Comparison of ENCODE assay signal across 24 cellular contexts in the genomic region with DNA sequence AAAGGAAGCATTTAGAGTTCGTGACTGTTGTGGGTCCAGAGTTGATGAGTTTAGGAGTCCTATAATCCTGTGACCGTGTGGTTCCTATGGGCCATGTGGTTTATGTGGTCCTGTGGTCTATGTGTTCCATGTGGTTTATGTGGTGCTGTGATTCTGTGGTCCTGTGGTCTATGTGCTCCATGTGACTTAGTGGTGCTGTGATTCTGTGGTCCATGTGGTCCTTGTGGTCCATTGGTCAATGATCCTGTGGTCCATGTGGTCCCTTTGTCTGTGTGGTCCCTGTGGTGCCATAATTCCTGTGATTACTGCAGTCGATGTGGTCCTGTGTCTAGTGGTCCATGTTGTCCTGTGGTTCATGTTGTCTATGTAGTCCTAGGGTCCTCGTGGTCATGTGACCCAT.
DNase-seq lines count a peak whose midpoint lies in the region; ATAC-seq, FAIRE-seq and TF ChIP-seq lines count a peak whose summit lies in the region.
"Had no signal": no experiment of that assay in that cellular context is flagged by ENCODE, and none has a peak within 500 bp of the region (broad histone marks: within the 10 kb centered on the region; RNA-seq: fewer than 3 reads in every experiment).

No MANE protein-coding gene starts in this region.

- no peak for FAIRE-seq in endothelial cell of umbilical vein (lab: Jason Lieb, UNC)
- FAIRE-seq: A204.1, GM12891, GM18507, H54 had no signal

- H3K4me3 Mint-ChIP-seq in activated T-cell treated with anti-CD3 and anti-CD28 coated beads, Interleukin-2, amount 50 U/mL, for 24 hours = no peak overlapping the region
- H3K4me3 Mint-ChIP-seq in activated T-cell treated with anti-CD3 and anti-CD28 coated beads, Interleukin-2, amount 50 U/mL, for 72 hours = no peak overlapping the region
- H3K4me3 Mint-ChIP-seq: B cell; CD4-positive, CD25-positive, alpha-beta regulatory T cell; CD8-positive, alpha-beta T cell; GM23338; HFFc6 had no signal

- no peaks in the 10 kb centered on the region for H3K9me1 ChIP-seq in endothelial cell of umbilical vein (replicated peaks; ENCODE audit: control insufficient read depth, extremely low read depth, insufficient read depth, low read length)

- no peak overlapping the region for H3K9ac ChIP-seq in endothelial cell of umbilical vein (replicated peaks; ENCODE audit: extremely low read depth, insufficient read depth, low read length)
- H3K9ac ChIP-seq: BLaER1 had no signal

- no peak overlapping the region for H3K4me2 ChIP-seq in endothelial cell of umbilical vein (ENCODE audit: insufficient read depth, low read length)
- H3K4me2 ChIP-seq: BLaER1, GM23338 had no signal

- H3K4me1 Mint-ChIP-seq in activated T-cell treated with anti-CD3 and anti-CD28 coated beads, Interleukin-2, amount 50 U/mL, for 24 hours (ENCODE audit: low read depth) = no peaks in the 10 kb centered on the region
- H3K4me1 Mint-ChIP-seq in activated T-cell treated with anti-CD3 and anti-CD28 coated beads, Interleukin-2, amount 50 U/mL, for 72 hours (ENCODE audit: low read depth) = no peaks in the 10 kb centered on the region
- H3K4me1 Mint-ChIP-seq: B cell; CD4-positive, CD25-positive, alpha-beta regulatory T cell had no signal

- CTCF ChIA-PET in endothelial cell of umbilical vein (lab: Charles Lee) = no interaction called here

- H3K27me3 Mint-ChIP-seq in activated T-cell treated with anti-CD3 and anti-CD28 coated beads, Interleukin-2, amount 50 U/mL, for 24 hours = peaks cover 2% of the 10 kb centered on the region
- peaks cover 2% of the 10 kb centered on the region for H3K27me3 Mint-ChIP-seq in activated T-cell treated with anti-CD3 and anti-CD28 coated beads, Interleukin-2, amount 50 U/mL, for 72 hours (ENCODE audit: low read depth)
- H3K27me3 Mint-ChIP-seq: B cell; CD4-positive, CD25-positive, alpha-beta regulatory T cell had no signal

- peaks cover 4% of the 10 kb centered on the region for H3K9me3 Mint-ChIP-seq in activated T-cell treated with anti-CD3 and anti-CD28 coated beads, Interleukin-2, amount 50 U/mL, for 24 hours
- H3K9me3 Mint-ChIP-seq in activated T-cell treated with anti-CD3 and anti-CD28 coated beads, Interleukin-2, amount 50 U/mL, for 72 hours = peaks cover 3 to 4% of the 10 kb centered on the region in 2 donors
- H3K9me3 Mint-ChIP-seq: CD8-positive, alpha-beta T cell had no signal

- H3K27me3 ChIP-seq in endothelial cell of umbilical vein (ENCODE audit: control insufficient read depth in 2 of 2, insufficient read depth in 2 of 2, low read length in 2 of 2) = no peaks in the 10 kb centered on the region
- H3K27me3 ChIP-seq: BLaER1 had no signal

- POLR2A ChIA-PET in endothelial cell of umbilical vein (lab: Charles Lee) = no interaction called here

- peaks cover 17% of the 10 kb centered on the region for H3K9me3 ChIP-seq in endothelial cell of umbilical vein (replicated peaks; ENCODE audit: control insufficient read depth, insufficient read depth, low read length)
- H3K9me3 ChIP-seq: Caco-2, HAP-1 had no signal

- H3K4me1 ChIP-seq in endothelial cell of umbilical vein (ENCODE audit: control insufficient read depth, extremely low read depth, insufficient read depth, low read length) = no peaks in the 10 kb centered on the region
- H3K4me1 ChIP-seq: BLaER1, Caco-2, HAP-1 had no signal

- no peaks in the 10 kb centered on the region for H3K79me2 ChIP-seq in endothelial cell of umbilical vein (ENCODE audit: control insufficient read depth, insufficient read depth, low read length)

- H3K27ac ChIP-seq in coronary artery (no peak overlapping the region), endothelial cell of umbilical vein (ENCODE audit: insufficient read depth, low read depth, low read length) (no peak overlapping the region)
- H3K27ac ChIP-seq: 22Rv1, BLaER1, C4-2B had no signal

- dilution Hi-C loops in endothelial cell of umbilical vein (cut with MboI; ENCODE audit: extremely low pct_ligation_motif_present, low sequenced_read_pairs) = no loop called here

- ATAC-seq in activated T-cell treated with anti-CD3 and anti-CD28 coated beads, Interleukin-2, amount 50 U/mL, for 72 hours (replicated peaks in 1 of 2) = no peak
- no peak for ATAC-seq in HG02759 (IDR thresholded peaks at IDR 0.05; ENCODE audit: unreplicated experiment)
- ATAC-seq: CD8-positive, alpha-beta T cell; GM23338 had no signal

- peak overlapping the region; percentile 31 for H3K27ac Mint-ChIP-seq in activated T-cell treated with anti-CD3 and anti-CD28 coated beads, Interleukin-2, amount 50 U/mL, for 24 hours
- no peak overlapping the region for H3K27ac Mint-ChIP-seq in activated T-cell treated with anti-CD3 and anti-CD28 coated beads, Interleukin-2, amount 50 U/mL, for 72 hours
- H3K27ac Mint-ChIP-seq: B cell; CD4-positive, CD25-positive, alpha-beta regulatory T cell; CD8-positive, alpha-beta T cell; GM23338; HFFc6 had no signal

- H3K4me3 ChIP-seq in coronary artery (no peak overlapping the region), endothelial cell of umbilical vein (replicated peaks in 1 of 3; ENCODE audit: insufficient read depth in 1 of 3, low read depth in 1 of 3, low read length in 3 of 3) (no peak overlapping the region)
- H3K4me3 ChIP-seq: BLaER1, GM23338, HAP-1 had no signal

- DNase-seq in activated T-cell treated with anti-CD3 and anti-CD28 coated beads, Interleukin-2, amount 50 U/mL, for 24 hours = no peak
- DNase-seq in activated T-cell treated with anti-CD3 and anti-CD28 coated beads, Interleukin-2, amount 50 U/mL, for 72 hours = no peak
- DNase-seq in coronary artery (ENCODE audit: low spot score) (peak; percentile 11), endothelial cell of umbilical vein (ENCODE audit: low read depth, low spot score) (no peak), activated gamma-delta T cell (lab: John Stamatoyannopoulos, UW) (no peak), DMS153 (lab: John Stamatoyannopoulos, UW) (no peak)
- DNase-seq: Caco-2; CD4-positive, CD25-positive, alpha-beta regulatory T cell; CD8-positive, alpha-beta T cell; DMS79; EL; GDM1; HFFc6 had no signal

- BruUV-seq in endothelial cell of umbilical vein (replicated peaks; lab: Mats Ljungman, UMichigan) = no TSS peak

- intact Hi-C loops in endothelial cell of umbilical vein (cut with micrococcal nuclease) = no loop called here

- no peaks in the 10 kb centered on the region for H3K36me3 ChIP-seq in endothelial cell of umbilical vein (ENCODE audit: control insufficient read depth in 2 of 2, extremely low read depth in 1 of 2, insufficient read depth in 2 of 2, low read length in 2 of 2)
- H3K36me3 ChIP-seq: BLaER1, HAP-1 had no signal

- no peak for TF ChIP-seq POLR2A in endothelial cell of umbilical vein (IDR thresholded peaks at IDR 0.05; ENCODE audit: low read depth, low read length)

- H3K36me3 Mint-ChIP-seq in activated T-cell treated with anti-CD3 and anti-CD28 coated beads, Interleukin-2, amount 50 U/mL, for 24 hours (ENCODE audit: low read depth) = no peaks in the 10 kb centered on the region
- H3K36me3 Mint-ChIP-seq in activated T-cell treated with anti-CD3 and anti-CD28 coated beads, Interleukin-2, amount 50 U/mL, for 72 hours (ENCODE audit: insufficient read depth in 2 of 2) = no peaks in the 10 kb centered on the region
- H3K36me3 Mint-ChIP-seq: CD4-positive, CD25-positive, alpha-beta regulatory T cell; CD8-positive, alpha-beta T cell had no signal

- no peak for TF ChIP-seq CTCF in coronary artery (IDR thresholded peaks at IDR 0.05)
- no peak for TF ChIP-seq CTCF in endothelial cell of umbilical vein (IDR thresholded peaks at IDR 0.05; ENCODE audit: extremely low read depth in 1 of 2, insufficient read depth in 1 of 2, low read depth in 1 of 2, low read length in 2 of 2)

- no peaks in the 10 kb centered on the region for H4K20me1 ChIP-seq in endothelial cell of umbilical vein (replicated peaks; ENCODE audit: control insufficient read depth, extremely low read depth, insufficient read depth, low read length)
- H4K20me1 ChIP-seq: BLaER1 had no signal

- no peak overlapping the region for H2AFZ ChIP-seq in endothelial cell of umbilical vein (ENCODE audit: low read depth, low read length)
- H2AFZ ChIP-seq: GM23338 had no signal

TF ChIP-seq in endothelial cell of umbilical vein, 7 proteins besides CTCF, POLR2A, EP300 and RAD21:
- TF ChIP-seq GATA2 (IDR thresholded peaks at IDR 0.05; ENCODE audit: insufficient read depth, insufficient read length, low read depth, low read length) (no peak), POLR2AphosphoS5 (IDR thresholded peaks at IDR 0.05; ENCODE audit: insufficient read depth, low read depth, low read length) (no peak)
- TF ChIP-seq, protein P1, sequence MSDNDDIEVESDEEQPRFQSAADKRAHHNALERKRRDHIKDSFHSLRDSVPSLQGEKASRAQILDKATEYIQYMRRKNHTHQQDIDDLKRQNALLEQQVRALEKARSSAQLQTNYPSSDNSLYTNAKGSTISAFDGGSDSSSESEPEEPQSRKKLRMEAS (IDR thresholded peaks at IDR 0.05; ENCODE audit: insufficient read depth, insufficient read length) = peak; percentile 27
TF ChIP-seq in endothelial cell of umbilical vein: peak in this region for 1.
